In the genomic region with DNA sequence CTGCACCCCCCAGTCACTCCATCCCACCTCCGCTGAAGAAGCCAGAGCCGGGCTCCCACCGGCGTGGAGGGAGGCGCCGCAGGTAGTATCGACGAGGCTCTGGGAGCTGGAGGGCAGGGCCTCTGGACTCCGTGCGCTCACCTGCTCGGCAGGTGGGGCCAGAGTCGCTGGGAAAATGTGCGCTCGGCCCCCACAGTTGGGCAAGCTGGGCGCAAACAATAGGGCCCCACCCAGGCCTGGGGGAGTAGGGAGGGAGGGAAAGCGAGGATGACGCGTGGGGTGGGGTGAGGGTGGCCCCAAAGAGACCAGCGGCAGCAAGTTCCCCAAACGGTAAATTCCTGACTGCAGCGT, we compare ENCODE assay signal across 2 cellular contexts.
TF ChIP-seq lines count a peak whose summit lies in the region.

No MANE protein-coding gene starts in this region.

TF ChIP-seq in endothelial cell of umbilical vein, 7 proteins besides CTCF, POLR2A, EP300 and RAD21:
- TF ChIP-seq EZH2 (IDR thresholded peaks at IDR 0.05; ENCODE audit: borderline replicate concordance, low read depth, low read length, severe bottlenecking) (no peak), GATA2 (IDR thresholded peaks at IDR 0.05; ENCODE audit: insufficient read depth, insufficient read length, low read depth, low read length) (no peak), POLR2AphosphoS5 (IDR thresholded peaks at IDR 0.05; ENCODE audit: insufficient read depth, low read depth, low read length) (no peak), FOS (IDR thresholded peaks at IDR 0.05; ENCODE audit: borderline replicate concordance, insufficient read depth, low read length) (no peak), JUN (IDR thresholded peaks at IDR 0.05; ENCODE audit: borderline replicate concordance, insufficient read depth, insufficient read length, low read depth) (no peak)
- TF ChIP-seq, protein P1, sequence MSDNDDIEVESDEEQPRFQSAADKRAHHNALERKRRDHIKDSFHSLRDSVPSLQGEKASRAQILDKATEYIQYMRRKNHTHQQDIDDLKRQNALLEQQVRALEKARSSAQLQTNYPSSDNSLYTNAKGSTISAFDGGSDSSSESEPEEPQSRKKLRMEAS (IDR thresholded peaks at IDR 0.05; ENCODE audit: insufficient read depth, insufficient read length) = no peak
TF ChIP-seq in endothelial cell of umbilical vein: peak in this region for 0.

TF ChIP-seq in neural cell, 6 proteins besides CTCF, POLR2A, EP300 and RAD21:
- TF ChIP-seq, protein P2, sequence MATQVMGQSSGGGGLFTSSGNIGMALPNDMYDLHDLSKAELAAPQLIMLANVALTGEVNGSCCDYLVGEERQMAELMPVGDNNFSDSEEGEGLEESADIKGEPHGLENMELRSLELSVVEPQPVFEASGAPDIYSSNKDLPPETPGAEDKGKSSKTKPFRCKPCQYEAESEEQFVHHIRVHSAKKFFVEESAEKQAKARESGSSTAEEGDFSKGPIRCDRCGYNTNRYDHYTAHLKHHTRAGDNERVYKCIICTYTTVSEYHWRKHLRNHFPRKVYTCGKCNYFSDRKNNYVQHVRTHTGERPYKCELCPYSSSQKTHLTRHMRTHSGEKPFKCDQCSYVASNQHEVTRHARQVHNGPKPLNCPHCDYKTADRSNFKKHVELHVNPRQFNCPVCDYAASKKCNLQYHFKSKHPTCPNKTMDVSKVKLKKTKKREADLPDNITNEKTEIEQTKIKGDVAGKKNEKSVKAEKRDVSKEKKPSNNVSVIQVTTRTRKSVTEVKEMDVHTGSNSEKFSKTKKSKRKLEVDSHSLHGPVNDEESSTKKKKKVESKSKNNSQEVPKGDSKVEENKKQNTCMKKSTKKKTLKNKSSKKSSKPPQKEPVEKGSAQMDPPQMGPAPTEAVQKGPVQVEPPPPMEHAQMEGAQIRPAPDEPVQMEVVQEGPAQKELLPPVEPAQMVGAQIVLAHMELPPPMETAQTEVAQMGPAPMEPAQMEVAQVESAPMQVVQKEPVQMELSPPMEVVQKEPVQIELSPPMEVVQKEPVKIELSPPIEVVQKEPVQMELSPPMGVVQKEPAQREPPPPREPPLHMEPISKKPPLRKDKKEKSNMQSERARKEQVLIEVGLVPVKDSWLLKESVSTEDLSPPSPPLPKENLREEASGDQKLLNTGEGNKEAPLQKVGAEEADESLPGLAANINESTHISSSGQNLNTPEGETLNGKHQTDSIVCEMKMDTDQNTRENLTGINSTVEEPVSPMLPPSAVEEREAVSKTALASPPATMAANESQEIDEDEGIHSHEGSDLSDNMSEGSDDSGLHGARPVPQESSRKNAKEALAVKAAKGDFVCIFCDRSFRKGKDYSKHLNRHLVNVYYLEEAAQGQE (IDR thresholded peaks at IDR 0.05; ENCODE audit: borderline replicate concordance) = no peak
- TF ChIP-seq SMC3 (conservative IDR thresholded peaks at IDR 0.05; ENCODE audit: poor library complexity) = no peak
- TF ChIP-seq EZH2 (IDR thresholded peaks at IDR 0.05; ENCODE audit: borderline replicate concordance, insufficient read depth, low read length, poor library complexity, severe bottlenecking) = no peak
- no peak for TF ChIP-seq TAF1 (IDR thresholded peaks at IDR 0.05; ENCODE audit: low read depth)
- TF ChIP-seq MXI1 (conservative IDR thresholded peaks at IDR 0.05; ENCODE audit: poor library complexity, severe bottlenecking) = no peak
- TF ChIP-seq POLR2AphosphoS5 (IDR thresholded peaks at IDR 0.05) = no peak
